ENCODE assay signal across 39 cellular contexts in the genomic region with DNA sequence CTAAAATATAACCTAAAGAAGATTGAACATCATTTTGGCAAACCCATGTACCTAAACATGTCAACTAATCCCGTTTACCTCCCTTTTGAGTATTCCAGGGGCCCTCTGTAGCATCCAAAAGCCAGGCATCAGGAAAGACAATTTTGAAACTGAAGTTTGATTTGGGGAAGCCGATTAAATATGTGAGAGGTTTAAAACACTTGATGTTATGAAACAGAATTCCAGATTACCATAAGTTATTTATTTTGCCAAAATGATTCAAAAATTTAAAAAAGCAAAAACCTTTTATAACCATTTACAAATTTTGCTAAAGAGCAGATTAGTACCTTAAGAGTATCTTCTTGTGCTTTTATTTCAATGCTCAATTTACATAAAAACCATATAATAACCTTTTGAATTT. TPM values are rescaled to one million over a fixed set of nuclear protein-coding genes. Genes with fewer than 3 reads are reported as not detected.
"Had no signal": no experiment of that assay in that cellular context is flagged by ENCODE, and none has a peak within 500 bp of the region (broad histone marks: within the 10 kb centered on the region; RNA-seq: fewer than 3 reads in every experiment).

No MANE protein-coding gene starts in this region.

- FAIRE-seq: astrocyte, bronchial epithelial cell, endometrium, endothelial cell of umbilical vein had no signal

- H3K4me1 Mint-ChIP-seq: activated CD4-positive, alpha-beta T cell treated with anti-CD3 and anti-CD28 coated beads for 36 hours; activated T-helper 17 cell treated with anti-CD3 and anti-CD28 coated beads, Interleukin-2, amount 50 U/mL, for 72 hours; T-helper 17 cell had no signal

- H3K4me3 Mint-ChIP-seq: activated CD4-positive, alpha-beta T cell treated with anti-CD3 and anti-CD28 coated beads for 36 hours; activated CD4-positive, alpha-beta T cell treated with anti-CD3 and anti-CD28 coated beads, Interleukin-2, amount 10 ng/mL, durations not matched to agents 7 days and 5 days; activated CD8-positive, alpha-beta T cell treated with anti-CD3 and anti-CD28 coated beads for 36 hours; activated naive CD8-positive, alpha-beta T cell; activated T-cell treated with anti-CD3 and anti-CD28 coated beads, Interleukin-2, amount 50 U/mL, for 4 hours; activated T-helper 17 cell treated with anti-CD3 and anti-CD28 coated beads, Interleukin-2, amount 50 U/mL, for 72 hours; T-helper 17 cell; T-helper 2 cell treated with Interferon-gamma antibody and Interleukin-4, amounts not matched to agents 5 μg/mL and 100 μg/mL, for 36 hours had no signal

- H3K27me3 Mint-ChIP-seq: activated CD4-positive, alpha-beta T cell treated with anti-CD3 and anti-CD28 coated beads for 36 hours; activated CD8-positive, alpha-beta T cell treated with anti-CD3 and anti-CD28 coated beads for 36 hours; activated naive CD8-positive, alpha-beta T cell; activated T-helper 17 cell treated with anti-CD3 and anti-CD28 coated beads, Interleukin-2, amount 50 U/mL, for 72 hours; T-helper 17 cell had no signal

- ATAC-seq: activated CD4-positive, alpha-beta T cell treated with anti-CD3 and anti-CD28 coated beads for 36 hours; activated CD8-positive, alpha-beta T cell treated with anti-CD3 and anti-CD28 coated beads for 36 hours; activated T-cell treated with anti-CD3 and anti-CD28 coated beads, Interleukin-2, amount 50 U/mL, for 4 hours; activated T-helper 17 cell treated with anti-CD3 and anti-CD28 coated beads, Interleukin-2, amount 50 U/mL, for 72 hours; gastroesophageal sphincter; heart right ventricle; T-helper 17 cell had no signal

- H3K4me1 ChIP-seq: colonic mucosa, esophagus squamous epithelium, gastroesophageal sphincter had no signal

- H3K9me3 ChIP-seq: colonic mucosa, esophagus squamous epithelium had no signal

- H3K27ac ChIP-seq: brain microvascular endothelial cell, colonic mucosa, epithelial cell of prostate, esophagus squamous epithelium, gastroesophageal sphincter, heart right ventricle, hepatocyte had no signal

- H3K36me3 ChIP-seq: brain microvascular endothelial cell, colonic mucosa, esophagus squamous epithelium, gastroesophageal sphincter, heart right ventricle had no signal

- H3K27ac Mint-ChIP-seq: activated CD4-positive, alpha-beta T cell treated with anti-CD3 and anti-CD28 coated beads for 36 hours; activated CD4-positive, alpha-beta T cell treated with anti-CD3 and anti-CD28 coated beads, Interleukin-2, amount 10 ng/mL, durations not matched to agents 7 days and 5 days; activated CD8-positive, alpha-beta T cell treated with anti-CD3 and anti-CD28 coated beads for 36 hours; activated naive CD8-positive, alpha-beta T cell; activated T-helper 17 cell treated with anti-CD3 and anti-CD28 coated beads, Interleukin-2, amount 50 U/mL, for 72 hours; T-helper 17 cell had no signal

- H3K9me3 Mint-ChIP-seq: activated T-cell treated with anti-CD3 and anti-CD28 coated beads, Interleukin-2, amount 50 U/mL, for 4 hours; activated T-helper 17 cell treated with anti-CD3 and anti-CD28 coated beads, Interleukin-2, amount 50 U/mL, for 72 hours had no signal

- DNase-seq: activated CD4-positive, alpha-beta T cell treated with anti-CD3 and anti-CD28 coated beads for 36 hours; activated CD4-positive, alpha-beta T cell treated with anti-CD3 and anti-CD28 coated beads, Interleukin-2, amount 10 ng/mL, durations not matched to agents 7 days and 5 days; activated CD4-positive, alpha-beta T cell treated with anti-CD3 and anti-CD28 coated beads, Interleukin-2, amount 50 U/mL, for 48 hours; activated CD4-positive, CD25-positive, alpha-beta regulatory T cell; activated CD4-positive, CD25-positive, alpha-beta regulatory T cell treated with anti-CD3 and anti-CD28 coated beads, Interleukin-2, amount 50 U/mL, for 72 hours; activated CD8-positive, alpha-beta memory T cell treated with anti-CD3 and anti-CD28 coated beads for 24 hours; activated CD8-positive, alpha-beta T cell treated with anti-CD3 and anti-CD28 coated beads for 36 hours; activated effector memory CD4-positive, alpha-beta T cell treated with Interleukin-2 at 50 U/mL for 16 hours; activated gamma-delta T cell treated with Interleukin-2 at 50 U/mL for 16 hours; activated naive CD4-positive, alpha-beta T cell treated with anti-CD3 and anti-CD28 coated beads, Interleukin-2, amount 50 U/mL, for 16 hours; activated naive CD4-positive, alpha-beta T cell treated with Interleukin-2 at 50 U/mL for 16 hours; activated T-cell treated with anti-CD3 and anti-CD28 coated beads, Interleukin-2, amount 50 U/mL, for 4 hours; amniotic stem cell; anterior cingulate cortex; brain microvascular endothelial cell; cerebellar nuclear complex; colonic mucosa; effector CD8-positive, alpha-beta T cell; esophagus squamous epithelium; foreskin melanocyte; heart right ventricle; T-helper 17 cell; T1000 had no signal

- H3K4me3 ChIP-seq: colonic mucosa, esophagus squamous epithelium, gastroesophageal sphincter, heart right ventricle, hepatocyte had no signal

RNA-seq across cellular contexts. Expression of a gene that starts 23.3 kb away (rescaled TPM):
- total RNA-seq: activated CD4-positive, alpha-beta T cell treated with anti-CD3 and anti-CD28 coated beads for 36 hours; activated CD4-positive, alpha-beta T cell treated with anti-CD3 and anti-CD28 coated beads, Interleukin-2, amount 10 ng/mL, durations not matched to agents 7 days and 5 days; activated CD8-positive, alpha-beta T cell treated with anti-CD3 and anti-CD28 coated beads for 36 hours; activated T-cell treated with anti-CD3 and anti-CD28 coated beads, Interleukin-2, amount 50 U/mL, for 4 hours; astrocyte; bronchial epithelial cell; cardiac septum; dermis microvascular lymphatic vessel endothelial cell; endothelial cell of umbilical vein; fibroblast of lung; fibroblast of villous mesenchyme; gastroesophageal sphincter; glomerular endothelial cell; T-helper 17 cell had no signal
- polyA plus RNA-seq: endothelial cell of umbilical vein, esophagus, fibroblast of lung, heart right ventricle, hepatocyte had no signal
